In the genomic region with DNA sequence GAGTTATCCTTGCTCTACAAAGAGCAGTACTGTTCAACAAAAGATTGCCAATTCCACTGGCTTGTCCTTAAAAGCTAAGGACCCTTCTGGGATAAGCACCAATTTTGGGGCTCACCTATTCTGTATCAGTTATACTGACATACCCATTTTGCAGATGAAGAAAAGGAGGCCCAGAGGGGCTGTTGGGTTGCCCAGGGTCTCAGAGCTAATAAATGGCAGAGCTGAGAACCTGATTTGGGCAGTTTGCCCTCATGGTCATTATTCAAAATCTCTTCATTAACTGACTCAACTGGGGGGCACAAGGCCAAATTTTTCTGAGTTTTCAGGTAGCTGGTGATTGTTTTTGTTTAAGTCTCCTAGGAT, we compare ENCODE assay signal across 22 cellular contexts. TPM values are rescaled to one million over a fixed set of nuclear protein-coding genes. Genes with fewer than 3 reads are reported as not detected.
A peak's percentile ranks its signal among the peaks of the same experiment; 100 is the strongest.
DNase-seq lines count a peak whose midpoint lies in the region; ATAC-seq, FAIRE-seq and TF ChIP-seq lines count a peak whose summit lies in the region.
"Had no signal": no experiment of that assay in that cellular context is flagged by ENCODE, and none has a peak within 500 bp of the region (broad histone marks: within the 10 kb centered on the region; RNA-seq: fewer than 3 reads in every experiment).

No MANE protein-coding gene starts in this region.

- no peaks in the 10 kb centered on the region for H3K79me2 ChIP-seq in HepG2 (ENCODE audit: insufficient read depth, low read length)
- H3K79me2 ChIP-seq in Loucy (ENCODE audit: insufficient read depth, low read length) = no peaks in the 10 kb centered on the region
- no peaks in the 10 kb centered on the region for H3K79me2 ChIP-seq in endothelial cell of umbilical vein (ENCODE audit: control insufficient read depth, insufficient read depth, low read length)

- no peaks in the 10 kb centered on the region for H3K9me1 ChIP-seq in endothelial cell of umbilical vein (replicated peaks; ENCODE audit: control insufficient read depth, extremely low read depth, insufficient read depth, low read length)

- DNase-seq in HepG2 (ENCODE audit: low spot score) (no peak), right lobe of liver (no peak), endothelial cell of umbilical vein (ENCODE audit: low read depth, low spot score) (no peak), NCI-H1092 (lab: John Stamatoyannopoulos, UW) (no peak)
- no peak for DNase-seq in stimulated activated naive B cell treated with anti-CD40 and anti-IgM and Interleukin-4, amounts not matched to agents 10 μg/mL and 1 μg/mL and 100 μg/mL, for 72 hours
- no peak for DNase-seq in stimulated activated CD4-positive, alpha-beta T cell treated with anti-CD3 and anti-CD28 coated beads, Interleukin-2, amount 100 ng/mL, for 24 hours
- DNase-seq: BE2C, islet precursor cell, left ventricle myocardium superior, NCI-H1048, NCI-H187, ovary had no signal

- intact Hi-C loops in HepG2 (cut with micrococcal nuclease; ENCODE audit: unreplicated experiment) (loop anchor here (5.0 kb wide), 1 partner anchor 37 kb away; no protein-coding TSS in a partner anchor), right lobe of liver (cut with DNase I) (loop anchor here in 1 of 2 donors (5.0 kb wide), 1 partner anchor 123 kb away; no protein-coding TSS in a partner anchor), endothelial cell of umbilical vein (cut with micrococcal nuclease) (loop anchor here (1.0 kb wide), 2 partner anchors 35 to 42 kb away; a partner anchor contains a TSS)

- H3K27ac Mint-ChIP-seq in stimulated activated naive B cell treated with anti-CD40 and anti-IgM and Interleukin-4, amounts not matched to agents 10 μg/mL and 1 μg/mL and 100 μg/mL, for 72 hours = peak overlapping the region; percentile 42
- H3K27ac Mint-ChIP-seq: nephron had no signal

- no peak overlapping the region for H3K9ac ChIP-seq in HepG2 (ENCODE audit: insufficient read depth, low read depth, low read length)
- H3K9ac ChIP-seq in Loucy (ENCODE audit: low read depth, low read length, poor library complexity, severe bottlenecking) = no peak overlapping the region
- H3K9ac ChIP-seq in endothelial cell of umbilical vein (replicated peaks; ENCODE audit: extremely low read depth, insufficient read depth, low read length) = no peak overlapping the region

- H4K20me1 ChIP-seq in HepG2 (ENCODE audit: insufficient read depth, low read length) (no peaks in the 10 kb centered on the region), Loucy (ENCODE audit: insufficient read depth, low read length, poor library complexity, severe bottlenecking) (no peaks in the 10 kb centered on the region), endothelial cell of umbilical vein (replicated peaks; ENCODE audit: control insufficient read depth, extremely low read depth, insufficient read depth, low read length) (no peaks in the 10 kb centered on the region)

- BruUV-seq in HepG2 (replicated peaks; lab: Mats Ljungman, UMichigan) (no TSS peak), endothelial cell of umbilical vein (replicated peaks; lab: Mats Ljungman, UMichigan) (no TSS peak)

- in situ Hi-C loops in HepG2 (cut with HindIII; ENCODE audit: extremely low pct_ligation_motif_present, low pct_unique_long_range_greater_than_20kb) = no loop called here

- no peak for TF ChIP-seq RAD21 in HepG2 (CRISPR knock-in tag; IDR thresholded peaks at IDR 0.05)

- H3K4me3 Mint-ChIP-seq in stimulated activated naive B cell treated with anti-CD40 and anti-IgM and Interleukin-4, amounts not matched to agents 10 μg/mL and 1 μg/mL and 100 μg/mL, for 72 hours = no peak overlapping the region
- H3K4me3 Mint-ChIP-seq: activated CD4-positive, alpha-beta memory T cell treated with anti-CD3 and anti-CD28 coated beads, Interleukin-2, amount 10 ng/mL, durations not matched to agents 7 days and 5 days; nephron had no signal

- TF ChIP-seq POLR2A in HepG2 (IDR thresholded peaks at IDR 0.05; ENCODE audit: insufficient read depth in 1 of 2, low read depth in 2 of 2, low read length in 2 of 2) = no peak
- no peak for TF ChIP-seq POLR2A in right lobe of liver (IDR thresholded peaks at IDR 0.05)
- no peak for TF ChIP-seq POLR2A in endothelial cell of umbilical vein (IDR thresholded peaks at IDR 0.05; ENCODE audit: low read depth, low read length)

- peaks cover 28 to 51% of the 10 kb centered on the region in 2 donors for H3K4me1 Mint-ChIP-seq in stimulated activated naive B cell treated with anti-CD40 and anti-IgM and Interleukin-4, amounts not matched to agents 10 μg/mL and 1 μg/mL and 100 μg/mL, for 72 hours

- H3K27me3 ChIP-seq in HepG2 (ENCODE audit: control insufficient read depth in 1 of 2, insufficient read depth in 2 of 2, low read length in 2 of 2) (no peaks in the 10 kb centered on the region), right lobe of liver (no peaks in the 10 kb centered on the region), Loucy (ENCODE audit: insufficient read depth, low read length, poor library complexity, severe bottlenecking) (no peaks in the 10 kb centered on the region), endothelial cell of umbilical vein (ENCODE audit: control insufficient read depth in 2 of 2, insufficient read depth in 2 of 2, low read length in 2 of 2) (no peaks in the 10 kb centered on the region)
- H3K27me3 ChIP-seq: adrenal gland, BE2C, body of pancreas, ovary had no signal

- H2AFZ ChIP-seq in HepG2 (ENCODE audit: low read length) (no peak overlapping the region), Loucy (ENCODE audit: low read length) (no peak overlapping the region), endothelial cell of umbilical vein (ENCODE audit: low read depth, low read length) (no peak overlapping the region)

- H3K36me3 Mint-ChIP-seq in stimulated activated naive B cell treated with anti-CD40 and anti-IgM and Interleukin-4, amounts not matched to agents 10 μg/mL and 1 μg/mL and 100 μg/mL, for 72 hours = peaks cover 14 to 27% of the 10 kb centered on the region in 2 donors

- H3K4me2 ChIP-seq in HepG2 (ENCODE audit: low read depth, low read length) (no peak overlapping the region), Loucy (ENCODE audit: low read depth, low read length, poor library complexity, severe bottlenecking) (peak overlapping the region; percentile 61), endothelial cell of umbilical vein (ENCODE audit: insufficient read depth, low read length) (no peak overlapping the region)

- no peaks in the 10 kb centered on the region for H3K4me1 ChIP-seq in HepG2 (ENCODE audit: insufficient read depth, low read length)
- H3K4me1 ChIP-seq in right lobe of liver = no peaks in the 10 kb centered on the region
- H3K4me1 ChIP-seq in Loucy (ENCODE audit: insufficient read depth, low read length, poor library complexity, severe bottlenecking) = peaks cover 23% of the 10 kb centered on the region
- peaks cover 18% of the 10 kb centered on the region for H3K4me1 ChIP-seq in endothelial cell of umbilical vein (ENCODE audit: control insufficient read depth, extremely low read depth, insufficient read depth, low read length)
- H3K4me1 ChIP-seq: adrenal gland, BE2C, body of pancreas had no signal

- H3K9me3 ChIP-seq in HepG2 (ENCODE audit: low read length) (no peaks in the 10 kb centered on the region), right lobe of liver (no peaks in the 10 kb centered on the region), Loucy (ENCODE audit: insufficient read depth, low read depth, low read length) (peaks cover 5% of the 10 kb centered on the region; the same call in 1 of the 2 replicates), endothelial cell of umbilical vein (replicated peaks; ENCODE audit: control insufficient read depth, insufficient read depth, low read length) (no peaks in the 10 kb centered on the region)
- H3K9me3 ChIP-seq: adrenal gland, BE2C, body of pancreas, ovary had no signal

- TF ChIP-seq EP300 in HepG2 (IDR thresholded peaks at IDR 0.05; ENCODE audit: low read depth in 2 of 2, low read length in 2 of 2) (no peak), HepG2 (CRISPR knock-in tag; IDR thresholded peaks at IDR 0.05; ENCODE audit: borderline replicate concordance) (no peak)

- CTCF ChIA-PET in HepG2 (lab: Yijun Ruan, JAX; ENCODE audit: low intra/inter-chr PET ratio, low total read pairs) = interaction anchor here (7.4 kb wide), 1 partner anchor 120 kb away, joined by 122 read pairs; no protein-coding TSS in a partner anchor
- CTCF ChIA-PET in endothelial cell of umbilical vein (lab: Charles Lee) = interaction anchor here (0.6 to 5.5 kb wide), 13 partner anchors 8 to 142 kb away, joined by 3 to 107 read pairs (median 5); a partner anchor contains a TSS

- H3K27ac ChIP-seq in HepG2 (ENCODE audit: extremely low read length, insufficient read depth, low read length) = no peak overlapping the region
- no peak overlapping the region for H3K27ac ChIP-seq in right lobe of liver
- H3K27ac ChIP-seq in endothelial cell of umbilical vein (ENCODE audit: insufficient read depth, low read depth, low read length) = peak overlapping the region; percentile 38
- H3K27ac ChIP-seq: adrenal gland, body of pancreas, HL-60, ovary had no signal

- TF ChIP-seq CTCF in HepG2 (CRISPR knock-in tag; IDR thresholded peaks at IDR 0.05) (no peak), right lobe of liver (IDR thresholded peaks at IDR 0.05) (no peak), Loucy (conservative IDR thresholded peaks at IDR 0.05; ENCODE audit: low read length) (no peak), endothelial cell of umbilical vein (IDR thresholded peaks at IDR 0.05; ENCODE audit: extremely low read depth in 1 of 2, insufficient read depth in 1 of 2, low read depth in 1 of 2, low read length in 2 of 2) (no peak)

- no peak for ATAC-seq in HepG2
- no peak for ATAC-seq in right lobe of liver
- no peak for ATAC-seq in stimulated activated naive B cell treated with anti-CD40 and anti-IgM and Interleukin-4, amounts not matched to agents 10 μg/mL and 1 μg/mL and 100 μg/mL, for 72 hours (replicated peaks)
- ATAC-seq in GM21619 (IDR thresholded peaks at IDR 0.05; ENCODE audit: unreplicated experiment) = no peak
- ATAC-seq: body of pancreas, HCT116 had no signal

- no peaks in the 10 kb centered on the region for H3K9me2 ChIP-seq in Loucy (replicated peaks; ENCODE audit: low read depth, low read length)

- dilution Hi-C loops in endothelial cell of umbilical vein (cut with MboI; ENCODE audit: extremely low pct_ligation_motif_present, low sequenced_read_pairs) = loop anchor here (25.0 kb wide), 1 partner anchor 123 kb away; no protein-coding TSS in a partner anchor

- POLR2A ChIA-PET in HepG2 (lab: Yijun Ruan, JAX) = no interaction called here
- POLR2A ChIA-PET in endothelial cell of umbilical vein (lab: Charles Lee) = interaction anchor here (1.0 kb wide), 2 partner anchors 20 to 44 kb away, joined by 3 to 4 read pairs; no protein-coding TSS in a partner anchor

- H3K27me3 Mint-ChIP-seq in stimulated activated naive B cell treated with anti-CD40 and anti-IgM and Interleukin-4, amounts not matched to agents 10 μg/mL and 1 μg/mL and 100 μg/mL, for 72 hours = no peaks in the 10 kb centered on the region

- H3K9me3 Mint-ChIP-seq in stimulated activated naive B cell treated with anti-CD40 and anti-IgM and Interleukin-4, amounts not matched to agents 10 μg/mL and 1 μg/mL and 100 μg/mL, for 72 hours = peaks cover 0 to 2% of the 10 kb centered on the region in 2 donors
- H3K9me3 Mint-ChIP-seq: activated CD4-positive, alpha-beta memory T cell treated with anti-CD3 and anti-CD28 coated beads, Interleukin-2, amount 10 ng/mL, durations not matched to agents 7 days and 5 days had no signal

- H3K36me3 ChIP-seq in HepG2 (replicated peaks in 1 of 2; ENCODE audit: control insufficient read depth in 1 of 2, insufficient read depth in 2 of 2, low read length in 2 of 2) = no peaks in the 10 kb centered on the region
- H3K36me3 ChIP-seq in right lobe of liver = peaks cover 0 to 2% (median 0%) of the 10 kb centered on the region in 4 donors
- no peaks in the 10 kb centered on the region for H3K36me3 ChIP-seq in Loucy (ENCODE audit: insufficient read depth, low read length)
- H3K36me3 ChIP-seq in endothelial cell of umbilical vein (ENCODE audit: control insufficient read depth in 2 of 2, extremely low read depth in 1 of 2, insufficient read depth in 2 of 2, low read length in 2 of 2) = no peaks in the 10 kb centered on the region
- H3K36me3 ChIP-seq: adrenal gland, BE2C, ovary had no signal

- H3K4me3 ChIP-seq in HepG2 (replicated peaks in 1 of 3; ENCODE audit: insufficient read depth in 1 of 3, low read depth in 2 of 3, low read length in 3 of 3) (no peak overlapping the region), right lobe of liver (no peak overlapping the region), Loucy (ENCODE audit: low read length, poor library complexity, severe bottlenecking) (peak overlapping the region; percentile 11), endothelial cell of umbilical vein (replicated peaks in 1 of 3; ENCODE audit: insufficient read depth in 1 of 3, low read depth in 1 of 3, low read length in 3 of 3) (no peak overlapping the region)
- H3K4me3 ChIP-seq: adrenal gland, body of pancreas, ovary had no signal

- no peaks in the 10 kb centered on the region for H3F3A ChIP-seq in Loucy (ENCODE audit: low read depth)

- FAIRE-seq in HepG2 (lab: Jason Lieb, UNC) (no peak), endothelial cell of umbilical vein (lab: Jason Lieb, UNC) (no peak)
- FAIRE-seq: small intestine had no signal

RNA-seq across cellular contexts. Expression of a gene that starts 31.3 kb away (rescaled TPM):
- 62.7 and 74.0 TPM in 2 replicates for total RNA-seq in HepG2 (2016; rRNA removed; fragmentation: Illumina TruSeq; extraction: Trizol)
- 27.0 and 31.9 TPM in 2 replicates for total RNA-seq in HepG2 (2016; cell fraction: cytosol; rRNA removed; fragmentation: Illumina TruSeq; extraction: Trizol; ENCODE audit: low read depth)
- 67.3 and 70.8 TPM in 2 replicates for total RNA-seq in HepG2 (2016; cell fraction: insoluble cytoplasmic fraction; rRNA removed; fragmentation: Illumina TruSeq; extraction: Trizol)
- total RNA-seq in HepG2 (2016; cell fraction: membrane; rRNA removed; fragmentation: Illumina TruSeq; extraction: Trizol) = 34.0 and 35.0 TPM in 2 replicates
- total RNA-seq in HepG2 (2016; cell fraction: nucleus; rRNA removed; fragmentation: Illumina TruSeq; extraction: Trizol) = 57.9 and 59.7 TPM in 2 replicates
- polyA plus RNA-seq in HepG2 (2011; rRNA removed) = 22.9 and 31.9 TPM in 2 replicates
- polyA plus RNA-seq in HepG2 (2011; cell fraction: cytosol; rRNA removed) = 24.0 and 30.9 TPM in 2 replicates
- polyA plus RNA-seq in HepG2 (2011; cell fraction: nucleus; rRNA removed) = 94.8 and 100 TPM in 2 replicates
- 82.3 and 83.4 TPM in 2 replicates for polyA plus RNA-seq in HepG2 (2012)
- polyA plus RNA-seq in HepG2 (2016; cell fraction: cytosol; fragmentation: Illumina TruSeq; extraction: Trizol; ENCODE audit: low read depth) = 54.9 and 58.8 TPM in 2 replicates
- polyA plus RNA-seq in HepG2 (2016; cell fraction: insoluble cytoplasmic fraction; fragmentation: Illumina TruSeq; extraction: Trizol; ENCODE audit: low read depth) = 139 and 153 TPM in 2 replicates
- polyA plus RNA-seq in HepG2 (2016; cell fraction: membrane; fragmentation: Illumina TruSeq; extraction: Trizol; ENCODE audit: low read depth) = 55.7 and 56.7 TPM in 2 replicates
- polyA plus RNA-seq in HepG2 (2016; cell fraction: nucleus; fragmentation: Illumina TruSeq; extraction: Trizol; ENCODE audit: insufficient read depth, low read depth) = 105 and 116 TPM in 2 replicates
- polyA minus RNA-seq in HepG2 (2011; rRNA and poly(A)+ RNA removed; ENCODE audit: low replicate concordance) = 23.6 and 36.6 TPM in 2 replicates
- 11.3 and 16.5 TPM in 2 replicates for polyA minus RNA-seq in HepG2 (2011; cell fraction: cytosol; rRNA and poly(A)+ RNA removed)
- 149 and 165 TPM in 2 replicates for polyA minus RNA-seq in HepG2 (2011; cell fraction: nucleus; rRNA and poly(A)+ RNA removed)
- total RNA-seq in right lobe of liver = 10 to 100 TPM; 40.8 to 53.5 (median 43.4) TPM
- 95.7 and 107 TPM in 2 replicates for total RNA-seq in endothelial cell of umbilical vein
- polyA plus RNA-seq in endothelial cell of umbilical vein = 26.0 and 27.3 TPM in 2 replicates
- polyA plus RNA-seq in endothelial cell of umbilical vein (2011; cell fraction: cytosol; rRNA removed) = 30.0 and 35.5 TPM in 2 replicates
- polyA plus RNA-seq in endothelial cell of umbilical vein (2011; cell fraction: nucleus; rRNA removed) = 70.9 and 78.9 TPM in 2 replicates
- polyA plus RNA-seq in endothelial cell of umbilical vein (2012) = 88.1 and 119 TPM in 2 replicates
- polyA minus RNA-seq in endothelial cell of umbilical vein = 37.1 and 37.5 TPM in 2 replicates
- 10.5 TPM for polyA minus RNA-seq in endothelial cell of umbilical vein (2011; cell fraction: cytosol; rRNA and poly(A)+ RNA removed)
- 64.1 and 74.2 TPM in 2 replicates for polyA minus RNA-seq in endothelial cell of umbilical vein (2011; cell fraction: nucleus; rRNA and poly(A)+ RNA removed)

RNA-seq across cellular contexts. Expression of a gene that starts 42.5 kb away (rescaled TPM):
- total RNA-seq in HepG2 (2016; rRNA removed; fragmentation: Illumina TruSeq; extraction: Trizol) (119 and 188 TPM in 2 replicates), right lobe of liver (10 to 100 TPM; 56.9 to 86.9 (median 63.4) TPM), endothelial cell of umbilical vein (968 and 982 TPM in 2 replicates)
- 32.5 and 44.9 TPM in 2 replicates for total RNA-seq in HepG2 (2016; cell fraction: cytosol; rRNA removed; fragmentation: Illumina TruSeq; extraction: Trizol; ENCODE audit: low read depth)
- total RNA-seq in HepG2 (2016; cell fraction: insoluble cytoplasmic fraction; rRNA removed; fragmentation: Illumina TruSeq; extraction: Trizol) = 120 and 187 TPM in 2 replicates
- 119 and 132 TPM in 2 replicates for total RNA-seq in HepG2 (2016; cell fraction: membrane; rRNA removed; fragmentation: Illumina TruSeq; extraction: Trizol)
- total RNA-seq in HepG2 (2016; cell fraction: nucleus; rRNA removed; fragmentation: Illumina TruSeq; extraction: Trizol) = 70.0 and 93.2 TPM in 2 replicates
- polyA plus RNA-seq in HepG2 (2011; rRNA removed) (436 and 468 TPM in 2 replicates), endothelial cell of umbilical vein (1,861 and 1,972 TPM in 2 replicates)
- 445 and 560 TPM in 2 replicates for polyA plus RNA-seq in HepG2 (2011; cell fraction: cytosol; rRNA removed)
- polyA plus RNA-seq in HepG2 (2011; cell fraction: nucleus; rRNA removed) = 139 and 210 TPM in 2 replicates
- polyA plus RNA-seq in HepG2 (2012) = 286 and 329 TPM in 2 replicates
- polyA plus RNA-seq in HepG2 (2016; cell fraction: cytosol; fragmentation: Illumina TruSeq; extraction: Trizol; ENCODE audit: low read depth) = 115 and 137 TPM in 2 replicates
- polyA plus RNA-seq in HepG2 (2016; cell fraction: insoluble cytoplasmic fraction; fragmentation: Illumina TruSeq; extraction: Trizol; ENCODE audit: low read depth) = 594 and 645 TPM in 2 replicates
- polyA plus RNA-seq in HepG2 (2016; cell fraction: membrane; fragmentation: Illumina TruSeq; extraction: Trizol; ENCODE audit: low read depth) = 321 and 333 TPM in 2 replicates
- 249 and 270 TPM in 2 replicates for polyA plus RNA-seq in HepG2 (2016; cell fraction: nucleus; fragmentation: Illumina TruSeq; extraction: Trizol; ENCODE audit: insufficient read depth, low read depth)
- 241 and 466 TPM in 2 replicates for polyA minus RNA-seq in HepG2 (2011; rRNA and poly(A)+ RNA removed; ENCODE audit: low replicate concordance)
- 119 and 130 TPM in 2 replicates for polyA minus RNA-seq in HepG2 (2011; cell fraction: cytosol; rRNA and poly(A)+ RNA removed)
- polyA minus RNA-seq in HepG2 (2011; cell fraction: nucleus; rRNA and poly(A)+ RNA removed) = 63.7 and 102 TPM in 2 replicates
- 1,632 and 1,874 TPM in 2 replicates for polyA plus RNA-seq in endothelial cell of umbilical vein (2011; cell fraction: cytosol; rRNA removed)
- 571 and 678 TPM in 2 replicates for polyA plus RNA-seq in endothelial cell of umbilical vein (2011; cell fraction: nucleus; rRNA removed)
- 1,466 and 1,504 TPM in 2 replicates for polyA plus RNA-seq in endothelial cell of umbilical vein (2012)
- 1,622 and 1,688 TPM in 2 replicates for polyA minus RNA-seq in endothelial cell of umbilical vein
- 59.7 TPM for polyA minus RNA-seq in endothelial cell of umbilical vein (2011; cell fraction: cytosol; rRNA and poly(A)+ RNA removed)
- polyA minus RNA-seq in endothelial cell of umbilical vein (2011; cell fraction: nucleus; rRNA and poly(A)+ RNA removed) = 209 and 300 TPM in 2 replicates

RNA-seq across cellular contexts. Expression of a gene that starts 55.9 kb away (rescaled TPM):
- not detected in 2 replicates for total RNA-seq in HepG2 (2016; rRNA removed; fragmentation: Illumina TruSeq; extraction: Trizol)
- total RNA-seq in HepG2 (2016; cell fraction: cytosol; rRNA removed; fragmentation: Illumina TruSeq; extraction: Trizol; ENCODE audit: low read depth) = not detected in 2 replicates
- not detected in 2 replicates for total RNA-seq in HepG2 (2016; cell fraction: insoluble cytoplasmic fraction; rRNA removed; fragmentation: Illumina TruSeq; extraction: Trizol)
- total RNA-seq in HepG2 (2016; cell fraction: membrane; rRNA removed; fragmentation: Illumina TruSeq; extraction: Trizol) = not detected in 2 replicates
- not detected in 2 replicates for total RNA-seq in HepG2 (2016; cell fraction: nucleus; rRNA removed; fragmentation: Illumina TruSeq; extraction: Trizol)
- polyA plus RNA-seq in HepG2 (2011; rRNA removed) = not detected in 2 replicates
- polyA plus RNA-seq in HepG2 (2011; cell fraction: cytosol; rRNA removed) = not detected in 2 replicates
- not detected in 2 replicates for polyA plus RNA-seq in HepG2 (2011; cell fraction: nucleus; rRNA removed)
- not detected in 2 replicates for polyA plus RNA-seq in HepG2 (2012)
- polyA plus RNA-seq in HepG2 (2016; cell fraction: cytosol; fragmentation: Illumina TruSeq; extraction: Trizol; ENCODE audit: low read depth) = not detected in 2 replicates
- polyA plus RNA-seq in HepG2 (2016; cell fraction: insoluble cytoplasmic fraction; fragmentation: Illumina TruSeq; extraction: Trizol; ENCODE audit: low read depth) = not detected in 2 replicates
- polyA plus RNA-seq in HepG2 (2016; cell fraction: membrane; fragmentation: Illumina TruSeq; extraction: Trizol; ENCODE audit: low read depth) = not detected in 2 replicates
- polyA plus RNA-seq in HepG2 (2016; cell fraction: nucleus; fragmentation: Illumina TruSeq; extraction: Trizol; ENCODE audit: insufficient read depth, low read depth) = not detected in 2 replicates
- polyA minus RNA-seq in HepG2 (2011; rRNA and poly(A)+ RNA removed; ENCODE audit: low replicate concordance) = not detected in 2 replicates
- polyA minus RNA-seq in HepG2 (2011; cell fraction: cytosol; rRNA and poly(A)+ RNA removed) = not detected in 2 replicates
- not detected in 2 replicates for polyA minus RNA-seq in HepG2 (2011; cell fraction: nucleus; rRNA and poly(A)+ RNA removed)
- 1 to 10 TPM in 5 of 6 experiments, under 1 TPM in 1; 0.55 to 5.6 (median 2.4) TPM for total RNA-seq in right lobe of liver
- 9.5 and 12.3 TPM in 2 replicates for total RNA-seq in endothelial cell of umbilical vein
- 18.8 and 19.7 TPM in 2 replicates for polyA plus RNA-seq in endothelial cell of umbilical vein
- polyA plus RNA-seq in endothelial cell of umbilical vein (2011; cell fraction: cytosol; rRNA removed) = 11.6 and 12.3 TPM in 2 replicates
- polyA plus RNA-seq in endothelial cell of umbilical vein (2011; cell fraction: nucleus; rRNA removed) = 33.3 and 33.7 TPM in 2 replicates
- polyA plus RNA-seq in endothelial cell of umbilical vein (2012) = 11.4 and 13.6 TPM in 2 replicates
- polyA minus RNA-seq in endothelial cell of umbilical vein = 44.1 and 46.0 TPM in 2 replicates
- not detected for polyA minus RNA-seq in endothelial cell of umbilical vein (2011; cell fraction: cytosol; rRNA and poly(A)+ RNA removed)
- 46.1 TPM in 2 replicates for polyA minus RNA-seq in endothelial cell of umbilical vein (2011; cell fraction: nucleus; rRNA and poly(A)+ RNA removed)
- total RNA-seq: activated CD4-positive, alpha-beta memory T cell treated with anti-CD3 and anti-CD28 coated beads, Interleukin-2, amount 10 ng/mL, durations not matched to agents 7 days and 5 days; renal cortical epithelial cell had no signal
